ENCODE assay signal across 8 cellular contexts in the genomic region with DNA sequence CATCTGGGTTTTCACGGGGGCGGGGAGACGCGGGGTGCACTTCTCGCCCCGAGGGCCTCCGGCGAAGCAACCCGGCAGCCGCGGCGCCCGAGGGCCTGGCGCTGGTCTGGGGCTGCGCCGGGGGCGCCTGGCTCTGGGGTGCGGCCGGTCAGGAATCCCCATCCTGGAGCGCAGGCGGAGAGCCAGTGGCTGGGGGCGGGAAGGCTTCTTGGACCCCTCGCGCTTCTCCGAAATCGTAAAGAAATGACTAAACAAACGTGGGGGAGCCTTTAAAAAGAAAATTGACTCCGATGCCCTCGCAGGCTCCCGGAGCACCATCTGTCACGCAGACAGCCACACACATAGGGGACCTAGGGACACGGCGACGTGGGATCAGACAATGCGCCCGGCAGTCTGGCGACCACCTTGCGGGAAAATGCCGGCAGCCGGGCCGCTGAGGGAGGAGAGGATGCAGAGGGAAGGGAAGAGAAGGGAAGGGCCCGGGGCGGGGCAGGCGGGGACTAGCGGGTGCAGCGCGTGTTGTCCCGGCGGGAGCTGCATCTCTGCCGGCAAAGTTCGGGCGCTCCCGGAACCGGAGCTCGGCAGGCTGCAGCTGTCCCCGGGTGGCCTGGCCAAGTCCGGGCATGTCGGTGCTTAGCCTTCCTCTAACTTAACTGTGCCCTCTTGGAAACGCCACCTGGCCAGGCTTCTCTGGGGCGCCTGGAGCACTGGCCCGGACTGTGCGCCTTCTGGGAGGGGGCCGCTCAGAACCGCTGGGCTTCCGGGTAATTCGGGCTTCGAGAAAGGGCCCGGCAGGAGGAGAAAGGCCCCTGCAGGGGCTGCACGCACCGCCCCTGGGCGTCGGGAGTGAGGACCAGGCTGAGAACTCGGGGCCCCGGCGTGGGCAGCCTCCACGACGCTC. TPM values are rescaled to one million over a fixed set of nuclear protein-coding genes. Genes with fewer than 3 reads are reported as not detected.
DNase-seq lines count a peak whose midpoint lies in the region; ATAC-seq and TF ChIP-seq lines count a peak whose summit lies in the region.

No MANE protein-coding gene starts in this region.

- H2BK12ac ChIP-seq in H9 (ENCODE audit: insufficient read length, low read depth, low read length) = no peak overlapping the region

- H3K9me3 ChIP-seq in H9 (ENCODE audit: control insufficient read depth, low read depth, low read length) = no peaks in the 10 kb centered on the region
- H3K9me3 ChIP-seq in hepatocyte (ENCODE audit: low read depth) = no peaks in the 10 kb centered on the region
- H3K9me3 ChIP-seq in OCI-LY7 (ENCODE audit: low read length) = no peaks in the 10 kb centered on the region

- H3K27me3 ChIP-seq in H9 (ENCODE audit: insufficient read depth, low read length) (peaks cover 2% of the 10 kb centered on the region; the same call in 1 of the 2 replicates), hepatocyte (peaks cover 82% of the 10 kb centered on the region)

- H3K9me2 ChIP-seq in hepatocyte (replicated peaks; ENCODE audit: insufficient read depth) = no peaks in the 10 kb centered on the region
- H3K9me2 ChIP-seq in OCI-LY7 (ENCODE audit: insufficient read depth, low read length) = no peaks in the 10 kb centered on the region

- H3K4me3 ChIP-seq in AG09309 (ENCODE audit: control insufficient read depth, low read depth, low read length) (peak overlapping the region; percentile 10), hepatocyte (peak overlapping the region; percentile 16), retinal pigment epithelial cell (ENCODE audit: low read length) (peak overlapping the region; percentile 23), OCI-LY7 (ENCODE audit: low read depth, low read length, poor library complexity, severe bottlenecking) (no peak overlapping the region)

- H2BK120ac ChIP-seq in H9 (ENCODE audit: low read depth, low read length, poor library complexity, severe bottlenecking) = peak overlapping the region; percentile 40

- H3K23me2 ChIP-seq in H9 (ENCODE audit: insufficient read length, low read depth, low read length, poor library complexity, severe bottlenecking) = peaks cover 22% of the 10 kb centered on the region

- no peak for TF ChIP-seq CTCF in AG09309 (IDR thresholded peaks at IDR 0.05; ENCODE audit: control insufficient read depth, insufficient read depth, low read depth, low read length, missing control alignments)
- TF ChIP-seq CTCF in H9 (conservative IDR thresholded peaks at IDR 0.05) = no peak
- TF ChIP-seq CTCF in hepatocyte (IDR thresholded peaks at IDR 0.05; ENCODE audit: poor library complexity) = no peak
- no peak for TF ChIP-seq CTCF in retinal pigment epithelial cell (conservative IDR thresholded peaks at IDR 0.05; ENCODE audit: low read depth, low read length)
- no peak for TF ChIP-seq CTCF in OCI-LY7 (conservative IDR thresholded peaks at IDR 0.05; ENCODE audit: low read length)

- H3K4ac ChIP-seq in H9 (ENCODE audit: low read depth, low read length) = no peak overlapping the region; the same call in 1 of the 2 replicates

- H4K8ac ChIP-seq in H9 (replicated peaks; ENCODE audit: insufficient read length, low read depth, low read length) = no peak overlapping the region

- no peak overlapping the region for H3K56ac ChIP-seq in H9 (ENCODE audit: insufficient read length, low read depth, low read length)

- H2BK5ac ChIP-seq in H9 (ENCODE audit: insufficient read length, low read length) = no peak overlapping the region

- no peak overlapping the region for H4K5ac ChIP-seq in H9 (ENCODE audit: insufficient read length, low read depth, low read length)

- no peak overlapping the region for H3T11ph ChIP-seq in H9 (ENCODE audit: low read length)

- DNase-seq in AG09309 (ENCODE audit: low read depth) (no peak), H9 (peak; percentile 77), hepatocyte (ENCODE audit: low spot score) (peak; percentile 25), retinal pigment epithelial cell (ENCODE audit: low read depth) (no peak), OCI-LY7 (ENCODE audit: low spot score) (no peak)
- DNase-seq in activated naive CD4-positive, alpha-beta T cell treated with anti-CD3 and anti-CD28 coated beads, Interleukin-2, amount 50 U/mL, for 72 hours (ENCODE audit: low spot score in 2 of 2) = peak in 1 of 2 donors; percentile 7
- no peak for DNase-seq in effector CD4-positive, alpha-beta T cell

- peak overlapping the region; percentile 92; the same call in 1 of the 2 replicates for H3K14ac ChIP-seq in H9 (ENCODE audit: insufficient read depth, low read length)

- H3K9ac ChIP-seq in H9 (ENCODE audit: extremely low read depth, insufficient read length, low read length) = peak overlapping the region; percentile 61

- no peaks in the 10 kb centered on the region; a peak in 2 of 5 replicates for H3K9me3 Mint-ChIP-seq in H9
- no peaks in the 10 kb centered on the region for H3K9me3 Mint-ChIP-seq in activated naive CD4-positive, alpha-beta T cell treated with anti-CD3 and anti-CD28 coated beads, Interleukin-2, amount 50 U/mL, for 72 hours

- H3K27me3 Mint-ChIP-seq in H9 (ENCODE audit: low read depth) = peaks cover 37% of the 10 kb centered on the region

- H4K91ac ChIP-seq in H9 (ENCODE audit: insufficient read length, low read depth, low read length) = no peak overlapping the region

- peak overlapping the region; percentile 63 for H3K4me2 ChIP-seq in H9 (ENCODE audit: insufficient read depth, insufficient read length, low read length)
- H3K4me2 ChIP-seq in hepatocyte = peak overlapping the region; percentile 83
- H3K4me2 ChIP-seq in OCI-LY7 (ENCODE audit: low read length) = no peak overlapping the region

- H3K27ac Mint-ChIP-seq in H9 = peak overlapping the region in 1 of 3 experiments; percentile 81; a peak in 2 of 7 replicates
- H3K27ac Mint-ChIP-seq in activated naive CD4-positive, alpha-beta T cell treated with anti-CD3 and anti-CD28 coated beads, Interleukin-2, amount 50 U/mL, for 72 hours = no peak overlapping the region

- H3K4me1 ChIP-seq in H9 (ENCODE audit: insufficient read depth, low read length) (no peaks in the 10 kb centered on the region), hepatocyte (ENCODE audit: insufficient read depth) (peaks cover 23% of the 10 kb centered on the region), OCI-LY7 (ENCODE audit: insufficient read depth, low read length, poor library complexity, severe bottlenecking) (no peaks in the 10 kb centered on the region)

- intact Hi-C loops in OCI-LY7 (cut with micrococcal nuclease; ENCODE audit: unreplicated experiment) = no loop called here

- H3K4me3 Mint-ChIP-seq in H9 = peak overlapping the region; percentile 81 to 90

- BruUV-seq in OCI-LY7 (replicated peaks; lab: Mats Ljungman, UMichigan) = no TSS peak

- CTCF ChIA-PET in OCI-LY7 (lab: Charles Lee; ENCODE audit: unreplicated experiment) = no interaction called here

- POLR2A ChIA-PET in OCI-LY7 (lab: Charles Lee) = no interaction called here

- H3K27ac ChIP-seq in H9 (ENCODE audit: insufficient read length, low read depth, low read length) (no peak overlapping the region), hepatocyte (no peak overlapping the region), OCI-LY7 (ENCODE audit: low read depth, low read length, poor library complexity, severe bottlenecking) (no peak overlapping the region)

- no peaks in the 10 kb centered on the region for H3K36me3 Mint-ChIP-seq in H9 (ENCODE audit: insufficient read depth in 1 of 3, low read depth in 3 of 3)
- peaks cover 0 to 4% of the 10 kb centered on the region in 2 donors for H3K36me3 Mint-ChIP-seq in activated naive CD4-positive, alpha-beta T cell treated with anti-CD3 and anti-CD28 coated beads, Interleukin-2, amount 50 U/mL, for 72 hours

- no peak overlapping the region for H2BK20ac ChIP-seq in H9 (ENCODE audit: low read depth, low read length, poor library complexity, severe bottlenecking)

- H2BK15ac ChIP-seq in H9 (ENCODE audit: low read depth, low read length) = no peak overlapping the region

- H4K20me1 ChIP-seq in H9 (ENCODE audit: control insufficient read depth, insufficient read depth, insufficient read length) (no peaks in the 10 kb centered on the region), hepatocyte (ENCODE audit: insufficient read depth, poor library complexity, severe bottlenecking) (no peaks in the 10 kb centered on the region), OCI-LY7 (ENCODE audit: insufficient read depth, low read length) (no peaks in the 10 kb centered on the region)

- no peak overlapping the region for H3K23ac ChIP-seq in H9 (ENCODE audit: insufficient read length, low read depth, low read length)

- no peaks in the 10 kb centered on the region for H3K79me1 ChIP-seq in H9 (ENCODE audit: insufficient read depth, low read depth, low read length, poor library complexity, severe bottlenecking)

- ATAC-seq in activated naive CD4-positive, alpha-beta T cell treated with anti-CD3 and anti-CD28 coated beads, Interleukin-2, amount 50 U/mL, for 72 hours = peak; percentile 14 to 30
- ATAC-seq in GM18502 (IDR thresholded peaks at IDR 0.05; ENCODE audit: poor library complexity, unreplicated experiment) = no peak

- H2AFZ ChIP-seq in H9 (ENCODE audit: low read length) (no peak overlapping the region), hepatocyte (peak overlapping the region; percentile 41), OCI-LY7 (ENCODE audit: low read length) (no peak overlapping the region)

- no CpG with 5 or more reads among the region's 77 CpGs for WGBS in H9 (ENCODE audit: extremely low coverage, insufficient read length, low lambda C conversion rate)
- 12% methylated on average over 75 of the region's 77 CpGs for WGBS in hepatocyte (ENCODE audit: low lambda C conversion rate, missing lambda C conversion rate)

- H3K36me3 ChIP-seq in hepatocyte (replicated peaks; ENCODE audit: insufficient read depth, low read depth) (no peaks in the 10 kb centered on the region), OCI-LY7 (ENCODE audit: insufficient read depth, low read length) (no peaks in the 10 kb centered on the region)

- H3K4me1 Mint-ChIP-seq in H9 = peaks cover 12 to 27% of the 10 kb centered on the region in 2 experiments

- H3K79me2 ChIP-seq in H9 (ENCODE audit: insufficient read depth, low read length) (no peaks in the 10 kb centered on the region), hepatocyte (no peaks in the 10 kb centered on the region), OCI-LY7 (ENCODE audit: insufficient read depth, low read depth, low read length) (no peaks in the 10 kb centered on the region)

- no peak overlapping the region for H2AK5ac ChIP-seq in H9 (ENCODE audit: insufficient read length, low read length)

- H3K18ac ChIP-seq in H9 (ENCODE audit: insufficient read length, low read depth, low read length) = peak overlapping the region; percentile 90

RNA-seq across cellular contexts. Expression of a gene that starts 1.9 kb away (rescaled TPM):
- 1.1 and 1.2 TPM in 2 replicates for total RNA-seq in H9 (2021)
- not detected for total RNA-seq in activated naive CD4-positive, alpha-beta T cell treated with anti-CD3 and anti-CD28 coated beads, Interleukin-2, amount 50 U/mL, for 72 hours
- not detected in 2 replicates for total RNA-seq in hepatocyte
- 0.02 and 0.49 TPM in 2 replicates for polyA plus RNA-seq in hepatocyte
- not detected in 2 replicates for total RNA-seq in OCI-LY7 (2014; rRNA removed; shearing (Covaris generic))
- total RNA-seq in OCI-LY7 (2022) = not detected in 2 replicates

Comparison
In these comparisons a context has a peak if more than half of its experiments do, and no peak if none do; other contexts are left out.
1. DNase-seq: peak in H9 (single experiment) and hepatocyte (single experiment); none in AG09309 (single experiment), retinal pigment epithelial cell (single experiment), OCI-LY7 (single experiment) and effector CD4-positive, alpha-beta T cell (single experiment).